In the genomic region with DNA sequence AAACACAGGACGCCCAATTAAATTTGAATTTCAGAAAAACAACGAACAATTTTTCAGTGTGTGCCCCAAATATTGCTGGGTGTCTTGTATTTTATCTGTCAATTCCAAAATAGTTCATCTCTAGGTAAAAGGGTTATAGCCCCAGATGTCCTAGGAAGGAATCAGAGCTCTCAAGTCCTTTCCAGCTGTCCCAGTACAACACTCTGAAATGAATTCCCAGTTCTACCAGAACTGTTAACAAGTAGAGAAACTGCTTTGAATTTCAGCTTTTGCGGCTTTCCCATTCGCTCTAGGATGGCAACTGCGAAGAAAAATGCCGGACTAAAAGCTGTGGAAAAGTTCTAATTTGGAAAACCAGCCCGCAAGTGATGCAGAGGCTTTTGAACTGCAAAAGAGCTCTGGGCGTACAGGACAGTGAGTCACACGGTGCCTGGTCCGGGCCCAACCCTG, we compare ENCODE assay signal across 8 cellular contexts. TPM values are rescaled to one million over a fixed set of nuclear protein-coding genes. Genes with fewer than 3 reads are reported as not detected.
DNase-seq lines count a peak whose midpoint lies in the region; ATAC-seq, FAIRE-seq and TF ChIP-seq lines count a peak whose summit lies in the region.

No MANE protein-coding gene starts in this region.

- H3K4me1 ChIP-seq in K562 (replicated peaks in 1 of 2; ENCODE audit: control insufficient read depth in 2 of 2, insufficient read depth in 2 of 2, low read length in 2 of 2): peaks cover 9 to 14% of the 10 kb centered on the region in 2 experiments; a peak in 4 of 5 replicates

- no peaks in the 10 kb centered on the region for H3K27me3 ChIP-seq in K562 (ENCODE audit: control insufficient read depth in 2 of 2, insufficient read depth in 2 of 2, low read length in 2 of 2)

- peak overlapping the region; percentile 96 for H3K4me2 ChIP-seq in K562 (ENCODE audit: insufficient read depth, low read length)

- H3K36me3 ChIP-seq in K562 (ENCODE audit: control insufficient read depth, insufficient read depth, low read length): peaks cover 20% of the 10 kb centered on the region; the same call in 2 of the 3 replicates

- peaks cover 18% of the 10 kb centered on the region for H3K36me3 Mint-ChIP-seq in activated T-cell treated with anti-CD3 and anti-CD28 coated beads, Interleukin-2, amount 50 U/mL, for 4 hours (ENCODE audit: insufficient read depth)
- peaks cover 5% of the 10 kb centered on the region for H3K36me3 Mint-ChIP-seq in memory B cell
- peaks cover 15% of the 10 kb centered on the region for H3K36me3 Mint-ChIP-seq in type B pancreatic cell

- peaks cover 46% of the 10 kb centered on the region for H3K79me2 ChIP-seq in K562 (ENCODE audit: control insufficient read depth, insufficient read depth, low read length)

- no peak for FAIRE-seq in K562 (lab: Jason Lieb, UNC)

- in situ Hi-C loops in K562 (cut with MboI): no loop called here

- no peaks in the 10 kb centered on the region for H3K27me3 Mint-ChIP-seq in activated T-cell treated with anti-CD3 and anti-CD28 coated beads, Interleukin-2, amount 50 U/mL, for 4 hours (ENCODE audit: low read depth)
- H3K27me3 Mint-ChIP-seq in memory B cell: no peaks in the 10 kb centered on the region
- no peaks in the 10 kb centered on the region for H3K27me3 Mint-ChIP-seq in type B pancreatic cell

- H3K9me1 ChIP-seq in K562 (ENCODE audit: control insufficient read depth, insufficient read depth, low read length): no peaks in the 10 kb centered on the region

- TF ChIP-seq CTCF in K562 (IDR thresholded peaks at IDR 0.05 in 2 of 3, conservative IDR thresholded peaks at IDR 0.05 in 1 of 3; ENCODE audit: insufficient read depth in 2 of 3, low read depth in 1 of 3, low read length in 3 of 3) (no peak), type B pancreatic cell (conservative IDR thresholded peaks at IDR 0.05) (no peak)

- peak overlapping the region; percentile 85 for H3K27ac Mint-ChIP-seq in memory B cell
- peak overlapping the region; percentile 86 for H3K27ac Mint-ChIP-seq in type B pancreatic cell

- H2AFZ ChIP-seq in K562 (ENCODE audit: low read depth, low read length): peak overlapping the region; percentile 99

- TF ChIP-seq POLR2A in K562 (conservative IDR thresholded peaks at IDR 0.05): no peak; the same call in 1 of the 2 replicates

- no peak for TF ChIP-seq RAD21 in K562 (CRISPR knock-in tag; conservative IDR thresholded peaks at IDR 0.05 in 1 of 2, IDR thresholded peaks at IDR 0.05 in 1 of 2)

- TF ChIP-seq EP300 in K562 (IDR thresholded peaks at IDR 0.05; ENCODE audit: low read length): no peak

- peak overlapping the region; percentile 41 to 54 for H3K9ac ChIP-seq in K562 (ENCODE audit: insufficient read depth in 1 of 2, low read depth in 2 of 2, low read length in 2 of 2)

- CTCF ChIA-PET in K562 (lab: Yijun Ruan, JAX; ENCODE audit: low intra/inter-chr PET ratio): no interaction called here

- H3K4me1 Mint-ChIP-seq in activated T-cell treated with anti-CD3 and anti-CD28 coated beads, Interleukin-2, amount 50 U/mL, for 4 hours (ENCODE audit: low read depth): peaks cover 32% of the 10 kb centered on the region
- H3K4me1 Mint-ChIP-seq in memory B cell (peaks cover 26% of the 10 kb centered on the region), type B pancreatic cell (ENCODE audit: unreplicated experiment) (peaks cover 28% of the 10 kb centered on the region)

- H3K9me3 Mint-ChIP-seq in activated T-cell treated with anti-CD3 and anti-CD28 coated beads, Interleukin-2, amount 50 U/mL, for 4 hours: peaks cover 7% of the 10 kb centered on the region
- H3K9me3 Mint-ChIP-seq in memory B cell (peaks cover 4% of the 10 kb centered on the region), type B pancreatic cell (no peaks in the 10 kb centered on the region)

- H4K20me1 ChIP-seq in K562 (replicated peaks; ENCODE audit: control insufficient read depth, insufficient read depth, low read length): 0 out of 2 replicates have a peak, but pooled peaks cover 4% of the 10 kb centered on the region

- H3K9me3 ChIP-seq in K562 (replicated peaks; ENCODE audit: control insufficient read depth, insufficient read depth, low read depth, low read length): no peaks in the 10 kb centered on the region

- BruUV-seq in K562 (replicated peaks; lab: Mats Ljungman, UMichigan): no TSS peak

- H3K27ac ChIP-seq in K562 (ENCODE audit: extremely low read depth, low read depth, low read length): no peak overlapping the region

- no peak for ATAC-seq in activated T-cell treated with anti-CD3 and anti-CD28 coated beads, Interleukin-2, amount 50 U/mL, for 4 hours
- no peak for ATAC-seq in K562
- no peak for ATAC-seq in memory B cell (ENCODE audit: low read depth)
- ATAC-seq in GM19324 (IDR thresholded peaks at IDR 0.05; ENCODE audit: low FRiP score, unreplicated experiment): no peak
- ATAC-seq in GM18867 (IDR thresholded peaks at IDR 0.05; ENCODE audit: unreplicated experiment): no peak
- no peak for ATAC-seq in HG03025 (IDR thresholded peaks at IDR 0.05; ENCODE audit: low FRiP score, unreplicated experiment)

- DNase-seq in activated T-cell treated with anti-CD3 and anti-CD28 coated beads, Interleukin-2, amount 50 U/mL, for 4 hours: no peak
- no peak for DNase-seq in activated T-cell treated with anti-CD3 and anti-CD28 coated beads, Interleukin-2, amount 50 U/mL, for 48 hours
- DNase-seq in K562 (ENCODE audit: extremely low read depth in 1 of 4, low spot score in 3 of 4) (no peak), memory B cell (ENCODE audit: low spot score in 2 of 2) (no peak), type B pancreatic cell (ENCODE audit: extremely low spot score, unreplicated experiment) (no peak)

- 45% methylated on average over 8 of the region's 10 CpGs for WGBS in K562 (ENCODE audit: insufficient coverage, low coverage, missing lambda C conversion rate)

- peak overlapping the region; percentile 96 for H3K4me3 ChIP-seq in K562

- POLR2A ChIA-PET in K562 (lab: Yijun Ruan, JAX): interaction anchor here (0.9 to 1.3 kb wide), 2 partner anchors 10 to 13 kb away, joined by 3 to 4 read pairs; no protein-coding TSS in a partner anchor

- intact Hi-C loops in K562 (cut with micrococcal nuclease): no loop called here

- H3K4me3 Mint-ChIP-seq in activated T-cell treated with anti-CD3 and anti-CD28 coated beads, Interleukin-2, amount 50 U/mL, for 4 hours: peak overlapping the region; percentile 91
- H3K4me3 Mint-ChIP-seq in memory B cell: peak overlapping the region; percentile 91
- H3K4me3 Mint-ChIP-seq in type B pancreatic cell: peak overlapping the region; percentile 97

TF ChIP-seq in K562, 482 proteins besides CTCF, POLR2A, EP300 and RAD21 (continues in another document):
- TF ChIP-seq SIN3A (IDR thresholded peaks at IDR 0.05; ENCODE audit: borderline replicate concordance in 2 of 2, control insufficient read depth in 1 of 2, low read depth in 2 of 2, low read length in 2 of 2) (no peak), HNRNPL (IDR thresholded peaks at IDR 0.05; ENCODE audit: low read depth, low read length) (no peak), ZNF124 (CRISPR knock-in tag; IDR thresholded peaks at IDR 0.05) (no peak), JUND (IDR thresholded peaks at IDR 0.05; ENCODE audit: borderline replicate concordance, low read depth, low read length) (0 out of 2 replicates have a peak, but pooled peaks have one; percentile 1), JUND (tag; IDR thresholded peaks at IDR 0.05; ENCODE audit: borderline replicate concordance, low read depth, low read length) (no peak), ASH1L (IDR thresholded peaks at IDR 0.05; ENCODE audit: borderline replicate concordance, low read depth, partially characterized antibody) (no peak), GABPB1 (CRISPR knock-in tag; IDR thresholded peaks at IDR 0.05) (no peak)
- TF ChIP-seq, protein P1, sequence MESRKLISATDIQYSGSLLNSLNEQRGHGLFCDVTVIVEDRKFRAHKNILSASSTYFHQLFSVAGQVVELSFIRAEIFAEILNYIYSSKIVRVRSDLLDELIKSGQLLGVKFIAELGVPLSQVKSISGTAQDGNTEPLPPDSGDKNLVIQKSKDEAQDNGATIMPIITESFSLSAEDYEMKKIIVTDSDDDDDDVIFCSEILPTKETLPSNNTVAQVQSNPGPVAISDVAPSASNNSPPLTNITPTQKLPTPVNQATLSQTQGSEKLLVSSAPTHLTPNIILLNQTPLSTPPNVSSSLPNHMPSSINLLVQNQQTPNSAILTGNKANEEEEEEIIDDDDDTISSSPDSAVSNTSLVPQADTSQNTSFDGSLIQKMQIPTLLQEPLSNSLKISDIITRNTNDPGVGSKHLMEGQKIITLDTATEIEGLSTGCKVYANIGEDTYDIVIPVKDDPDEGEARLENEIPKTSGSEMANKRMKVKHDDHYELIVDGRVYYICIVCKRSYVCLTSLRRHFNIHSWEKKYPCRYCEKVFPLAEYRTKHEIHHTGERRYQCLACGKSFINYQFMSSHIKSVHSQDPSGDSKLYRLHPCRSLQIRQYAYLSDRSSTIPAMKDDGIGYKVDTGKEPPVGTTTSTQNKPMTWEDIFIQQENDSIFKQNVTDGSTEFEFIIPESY (CRISPR knock-in tag; IDR thresholded peaks at IDR 0.05): no peak

RNA-seq across cellular contexts. Expression of a gene that starts 0.5 kb away (rescaled TPM):
- total RNA-seq in activated T-cell treated with anti-CD3 and anti-CD28 coated beads, Interleukin-2, amount 50 U/mL, for 4 hours: 10 to 100 TPM; 44.1 to 53.7 (median 47.4) TPM
- total RNA-seq in K562 (2011; cell fraction: chromatin; rRNA removed; ENCODE audit: low replicate concordance): 104 and 257 TPM in 2 replicates
- total RNA-seq in K562 (2011; cell fraction: nucleolus; rRNA removed): 46.5 and 65.3 TPM in 2 replicates
- total RNA-seq in K562 (2011; cell fraction: nucleoplasm; rRNA removed): 98.1 and 157 TPM in 2 replicates
- 29.2 and 35.9 TPM in 2 replicates for total RNA-seq in K562 (2014; rRNA removed)
- total RNA-seq in K562 (2014; rRNA removed; fragmentation: Illumina TruSeq; extraction: Trizol): 50.6 and 51.9 TPM in 2 replicates
- total RNA-seq in K562 (2015; rRNA removed; fragmentation: Illumina TruSeq; extraction: Trizol): 45.3 and 52.7 TPM in 2 replicates
- total RNA-seq in K562 (2021): 36.0 and 37.3 TPM in 2 replicates
- polyA plus RNA-seq in K562 (2011; rRNA removed): 37.3 and 38.4 TPM in 2 replicates
- polyA plus RNA-seq in K562 (2011; cell fraction: cytosol; rRNA removed): 29.6 and 32.4 TPM in 2 replicates
- polyA plus RNA-seq in K562 (2011; cell fraction: nucleus; rRNA removed): 33.0 and 35.7 TPM in 2 replicates
- polyA plus RNA-seq in K562 (2012): 23.1 and 28.2 TPM in 2 replicates
- polyA plus RNA-seq in K562 (2014; fragmentation: Illumina TruSeq; extraction: Trizol): 32.6 and 34.0 TPM in 2 replicates
- polyA plus RNA-seq in K562 (2014; fragmentation: Nextera tagmentation; extraction: Ambion mirVana): 10 to 100 TPM; 12.7 to 16.8 TPM
- 32.4 and 34.9 TPM in 2 replicates for polyA plus RNA-seq in K562 (2014; rRNA removed)
- 101 and 120 TPM in 2 replicates for polyA minus RNA-seq in K562 (2011; rRNA and poly(A)+ RNA removed)
- 29.8 and 43.8 TPM in 2 replicates for polyA minus RNA-seq in K562 (2011; cell fraction: cytosol; rRNA and poly(A)+ RNA removed)
- 49.7 and 71.2 TPM in 2 replicates for polyA minus RNA-seq in K562 (2011; cell fraction: nucleus; rRNA and poly(A)+ RNA removed)
- total RNA-seq in type B pancreatic cell (ENCODE audit: low replicate concordance): 60.7 and 65.7 TPM in 2 replicates
